In genomic region chr2:144669196-144669987, GRCh38 we compare ENCODE assay signal across 15 cellular contexts.
DNase-seq lines count a peak whose midpoint lies in the region; ATAC-seq and TF ChIP-seq lines count a peak whose summit lies in the region.
"Had no signal": no experiment of that assay in that cellular context is flagged by ENCODE, and none has a peak within 500 bp of the region (broad histone marks: within the 10 kb centered on the region; RNA-seq: fewer than 3 reads in every experiment).

No MANE protein-coding gene starts in this region.

- peak overlapping the region; percentile 64 for H3K27ac ChIP-seq in BLaER1
- peak overlapping the region; percentile 98 for H3K27ac ChIP-seq in Karpas-422 (ENCODE audit: low read length)
- H3K27ac ChIP-seq in right atrium auricular region: no peak overlapping the region
- H3K27ac ChIP-seq: 22Rv1 had no signal

- no peak for ATAC-seq in WTC11
- no peak for ATAC-seq in HG03442 (IDR thresholded peaks at IDR 0.05; ENCODE audit: unreplicated experiment)
- ATAC-seq: GM12878 had no signal

- H2AFZ ChIP-seq in Karpas-422 (ENCODE audit: low read length): no peak overlapping the region

- no peaks in the 10 kb centered on the region for H3K9me2 ChIP-seq in Karpas-422 (replicated peaks; ENCODE audit: insufficient read depth, low read length)

- H3K4me1 ChIP-seq in BLaER1 (peaks cover 72% of the 10 kb centered on the region), Karpas-422 (ENCODE audit: low read length) (peaks cover 86% of the 10 kb centered on the region), right atrium auricular region (peaks cover 0 to 13% of the 10 kb centered on the region in 2 donors)

- peaks cover 29% of the 10 kb centered on the region for H3K4me1 Mint-ChIP-seq in WTC11

- H3K27me3 Mint-ChIP-seq in WTC11 (ENCODE audit: low read depth): no peaks in the 10 kb centered on the region
- H3K27me3 Mint-ChIP-seq: CD4-positive, alpha-beta T cell had no signal

- H4K20me1 ChIP-seq in BLaER1 (no peaks in the 10 kb centered on the region), Karpas-422 (ENCODE audit: insufficient read depth, low read depth, low read length) (no peaks in the 10 kb centered on the region)

- H3K9ac ChIP-seq in BLaER1 (peak overlapping the region; percentile 49; the same call in 1 of the 2 replicates), Karpas-422 (ENCODE audit: low read length) (peak overlapping the region; percentile 59)

- no peaks in the 10 kb centered on the region for H3K79me2 ChIP-seq in Karpas-422 (ENCODE audit: low read length)

- peak overlapping the region; percentile 74 for H3K4me2 ChIP-seq in BLaER1
- H3K4me2 ChIP-seq in Karpas-422 (ENCODE audit: low read depth, low read length, poor library complexity, severe bottlenecking): peak overlapping the region; percentile 66

- peak overlapping the region; percentile 29 for H3K4me3 ChIP-seq in BLaER1
- H3K4me3 ChIP-seq in Karpas-422 (ENCODE audit: low read length): peak overlapping the region; percentile 38
- no peak overlapping the region for H3K4me3 ChIP-seq in right atrium auricular region
- H3K4me3 ChIP-seq: GM12878 had no signal

- H3K36me3 Mint-ChIP-seq in WTC11: no peaks in the 10 kb centered on the region

- no peak for TF ChIP-seq CTCF in WTC11 (IDR thresholded peaks at IDR 0.05)
- TF ChIP-seq CTCF in right atrium auricular region (IDR thresholded peaks at IDR 0.05): no peak

- no peak overlapping the region for H3K4me3 Mint-ChIP-seq in WTC11
- H3K4me3 Mint-ChIP-seq: CD4-positive, alpha-beta T cell; H9 had no signal

- POLR2A ChIA-PET in WTC11 (lab: Charles Lee): interaction anchor here (0.5 kb wide), 1 partner anchor 116 kb away, joined by 3 read pairs; no protein-coding TSS in a partner anchor

- peak overlapping the region; percentile 30; the same call in 1 of the 2 replicates for H3K27ac Mint-ChIP-seq in WTC11
- H3K27ac Mint-ChIP-seq: CD4-positive, alpha-beta T cell; H9 had no signal

- DNase-seq in Karpas-422 (peak; percentile 57), WTC11 (ENCODE audit: low spot score) (no peak), germinal center (ENCODE audit: low spot score) (peak; percentile 11), dedifferentiated amniotic fluid mesenchymal stem cell (ENCODE audit: extremely low spot score) (no peak), globus pallidus (ENCODE audit: low spot score) (no peak), right atrium auricular region (ENCODE audit: low spot score) (no peak)
- DNase-seq: Calu3; CD4-positive, alpha-beta T cell; DMS 273 treated with DMSO at 0.1 percent for 48 hours; GOT3; H9 had no signal

- H3K27me3 ChIP-seq in BLaER1 (no peaks in the 10 kb centered on the region), Karpas-422 (ENCODE audit: low read length) (no peaks in the 10 kb centered on the region), right atrium auricular region (no peaks in the 10 kb centered on the region)

- H3K36me3 ChIP-seq in BLaER1 (no peaks in the 10 kb centered on the region), Karpas-422 (ENCODE audit: insufficient read depth, low read length) (no peaks in the 10 kb centered on the region), right atrium auricular region (no peaks in the 10 kb centered on the region)

- CTCF ChIA-PET in WTC11 (lab: Charles Lee): no interaction called here

- H3K9me3 ChIP-seq in BLaER1 (no peaks in the 10 kb centered on the region), Karpas-422 (ENCODE audit: low read length) (no peaks in the 10 kb centered on the region), right atrium auricular region (no peaks in the 10 kb centered on the region)

- 0 out of 2 replicates have a peak, but pooled peaks cover 3% of the 10 kb centered on the region for H3K9me3 Mint-ChIP-seq in WTC11
- H3K9me3 Mint-ChIP-seq: CD4-positive, alpha-beta T cell; H9 had no signal

TF ChIP-seq in WTC11, 78 proteins besides CTCF, POLR2A, EP300 and RAD21:
- TF ChIP-seq, protein P1, sequence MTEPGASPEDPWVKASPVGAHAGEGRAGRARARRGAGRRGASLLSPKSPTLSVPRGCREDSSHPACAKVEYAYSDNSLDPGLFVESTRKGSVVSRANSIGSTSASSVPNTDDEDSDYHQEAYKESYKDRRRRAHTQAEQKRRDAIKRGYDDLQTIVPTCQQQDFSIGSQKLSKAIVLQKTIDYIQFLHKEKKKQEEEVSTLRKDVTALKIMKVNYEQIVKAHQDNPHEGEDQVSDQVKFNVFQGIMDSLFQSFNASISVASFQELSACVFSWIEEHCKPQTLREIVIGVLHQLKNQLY (CRISPR knock-in tag; IDR thresholded peaks at IDR 0.05): no peak
- TF ChIP-seq FOXK1 (CRISPR knock-in tag; IDR thresholded peaks at IDR 0.05): no peak
- TF ChIP-seq, protein P2, sequence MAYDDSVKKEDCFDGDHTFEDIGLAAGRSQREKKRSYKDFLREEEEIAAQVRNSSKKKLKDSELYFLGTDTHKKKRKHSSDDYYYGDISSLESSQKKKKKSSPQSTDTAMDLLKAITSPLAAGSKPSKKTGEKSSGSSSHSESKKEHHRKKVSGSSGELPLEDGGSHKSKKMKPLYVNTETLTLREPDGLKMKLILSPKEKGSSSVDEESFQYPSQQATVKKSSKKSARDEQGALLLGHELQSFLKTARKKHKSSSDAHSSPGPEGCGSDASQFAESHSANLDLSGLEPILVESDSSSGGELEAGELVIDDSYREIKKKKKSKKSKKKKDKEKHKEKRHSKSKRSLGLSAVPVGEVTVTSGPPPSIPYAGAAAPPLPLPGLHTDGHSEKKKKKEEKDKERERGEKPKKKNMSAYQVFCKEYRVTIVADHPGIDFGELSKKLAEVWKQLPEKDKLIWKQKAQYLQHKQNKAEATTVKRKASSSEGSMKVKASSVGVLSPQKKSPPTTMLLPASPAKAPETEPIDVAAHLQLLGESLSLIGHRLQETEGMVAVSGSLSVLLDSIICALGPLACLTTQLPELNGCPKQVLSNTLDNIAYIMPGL (CRISPR knock-in tag; IDR thresholded peaks at IDR 0.05): no peak
- no peak for TF ChIP-seq SOX15 (CRISPR knock-in tag; IDR thresholded peaks at IDR 0.05)
- no peak for TF ChIP-seq ZNF263 (CRISPR knock-in tag; IDR thresholded peaks at IDR 0.05; ENCODE audit: low read depth)

Comparison
In these comparisons a context has a peak if more than half of its experiments do, and no peak if none do; other contexts are left out.
1. H3K27ac ChIP-seq: peak in BLaER1 (single experiment) and Karpas-422 (single experiment); none in right atrium auricular region (0 of 2).
2. H3K4me3 ChIP-seq: peak in BLaER1 (single experiment) and Karpas-422 (single experiment); none in right atrium auricular region (0 of 2).
3. DNase-seq: peak in Karpas-422 (single experiment) and germinal center (single experiment); none in WTC11 (single experiment), dedifferentiated amniotic fluid mesenchymal stem cell (single experiment), globus pallidus (single experiment) and right atrium auricular region (single experiment).